8 cellular contexts compared by ENCODE assay signal in genomic region chr11:31810779-31811647, GRCh38. TPM values are rescaled to one million over a fixed set of nuclear protein-coding genes. Genes with fewer than 3 reads are reported as not detected.
A peak's percentile ranks its signal among the peaks of the same experiment; 100 is the strongest.
DNase-seq lines count a peak whose midpoint lies in the region; ATAC-seq and TF ChIP-seq lines count a peak whose summit lies in the region.

Gene PAX6 (minus strand): TSS chr11:31811322. CDS start chr11:31806411, 4,911 bp downstream.

- H3K4me1 Mint-ChIP-seq in activated T-cell treated with anti-CD3 and anti-CD28 coated beads, Interleukin-2, amount 50 U/mL, for 4 hours (ENCODE audit: low read depth): peaks cover 47% of the 10 kb centered on the region
- peaks cover 49% of the 10 kb centered on the region for H3K4me1 Mint-ChIP-seq in neural crest cell

- DNase-seq in BJ (ENCODE audit: low read depth) (no peak), NCI-H2196 treated with DMSO at 0.1 percent for 48 hours (lab: John Stamatoyannopoulos, UW; ENCODE audit: unreplicated experiment) (peak; percentile 92), foreskin keratinocyte (peak in 1 of 2 donors; percentile 55), neural crest cell (ENCODE audit: low read depth, low spot score) (peak; percentile 70), iPS-NIHi7 (ENCODE audit: extremely low spot score) (no peak)
- DNase-seq in activated T-cell treated with anti-CD3 and anti-CD28 coated beads, Interleukin-2, amount 50 U/mL, for 4 hours: no peak

- POLR2A ChIA-PET in BJ (lab: Charles Lee): no interaction called here

- H3K27me3 ChIP-seq in BJ (ENCODE audit: control insufficient read depth, insufficient read depth, low read length) (peaks cover 76% of the 10 kb centered on the region), foreskin keratinocyte (peaks cover 100% of the 10 kb centered on the region)

- no peaks in the 10 kb centered on the region for H3K36me3 ChIP-seq in BJ (ENCODE audit: control insufficient read depth, insufficient read depth, low read length)

- H3K4me3 Mint-ChIP-seq in activated T-cell treated with anti-CD3 and anti-CD28 coated beads, Interleukin-2, amount 50 U/mL, for 4 hours: peak within 1 kb of the TSS; percentile 81
- peak within 1 kb of the TSS; percentile 93 for H3K4me3 Mint-ChIP-seq in neural crest cell

- no peak within 1 kb of the TSS for H3K27ac ChIP-seq in foreskin keratinocyte

- CTCF ChIA-PET in BJ (lab: Yijun Ruan, JAX): interaction anchor here (1.5 to 1.6 kb wide), 2 partner anchors 10 to 12 kb away, joined by 5 read pairs; no protein-coding TSS in a partner anchor

- ATAC-seq in GM18868 (IDR thresholded peaks at IDR 0.05; ENCODE audit: unreplicated experiment) (peak; percentile 63), HG03095 (IDR thresholded peaks at IDR 0.05; ENCODE audit: unreplicated experiment) (peak; percentile 53), foreskin keratinocyte (peak; percentile 65)
- ATAC-seq in activated T-cell treated with anti-CD3 and anti-CD28 coated beads, Interleukin-2, amount 50 U/mL, for 4 hours: peak; percentile 50 to 51

- H3K4me1 ChIP-seq in foreskin keratinocyte: no peaks in the 10 kb centered on the region

- H3K9me3 Mint-ChIP-seq in activated T-cell treated with anti-CD3 and anti-CD28 coated beads, Interleukin-2, amount 50 U/mL, for 4 hours: no peaks in the 10 kb centered on the region
- H3K9me3 Mint-ChIP-seq in neural crest cell: no peaks in the 10 kb centered on the region

- no peaks in the 10 kb centered on the region for H3K36me3 Mint-ChIP-seq in activated T-cell treated with anti-CD3 and anti-CD28 coated beads, Interleukin-2, amount 50 U/mL, for 4 hours (ENCODE audit: insufficient read depth)
- peaks cover 20% of the 10 kb centered on the region for H3K36me3 Mint-ChIP-seq in neural crest cell (ENCODE audit: low read depth)

- peak within 1 kb of the TSS; percentile 21 for H3K4me3 ChIP-seq in BJ (ENCODE audit: low read depth, low read length)

- TF ChIP-seq CTCF in BJ (IDR thresholded peaks at IDR 0.05; ENCODE audit: insufficient read depth, low read depth, low read length): no peak
- TF ChIP-seq CTCF in foreskin keratinocyte (conservative IDR thresholded peaks at IDR 0.05): no peak
- TF ChIP-seq CTCF in neural crest cell (conservative IDR thresholded peaks at IDR 0.05): no peak

- peaks cover 75% of the 10 kb centered on the region for H3K27me3 Mint-ChIP-seq in activated T-cell treated with anti-CD3 and anti-CD28 coated beads, Interleukin-2, amount 50 U/mL, for 4 hours (ENCODE audit: low read depth)
- H3K27me3 Mint-ChIP-seq in neural crest cell (ENCODE audit: low read depth): peaks cover 94% of the 10 kb centered on the region

- H3K27ac Mint-ChIP-seq in neural crest cell (ENCODE audit: unreplicated experiment): peak within 1 kb of the TSS; percentile 87

RNA-seq across cellular contexts. Expression of gene PAX6, which starts in this region (rescaled TPM):
- polyA plus RNA-seq in BJ (2011; rRNA removed) (not detected in 2 replicates), foreskin keratinocyte (0.06 TPM in 1 of 2 replicates, not detected in the other)
- polyA minus RNA-seq in BJ (2011; rRNA and poly(A)+ RNA removed): 0.05 TPM in 1 of 2 replicates, not detected in the other
- not detected for total RNA-seq in activated T-cell treated with anti-CD3 and anti-CD28 coated beads, Interleukin-2, amount 50 U/mL, for 4 hours
- total RNA-seq in foreskin keratinocyte (not detected in 2 replicates), neural crest cell (83.7 and 86.7 TPM in 2 replicates)

Comparison
In these comparisons a context has a peak if more than half of its experiments do, and no peak if none do; other contexts are left out.
1. RNA of gene PAX6 (total RNA-seq): 83.7 to 86.7 TPM in neural crest cell; not detected in activated T-cell treated with anti-CD3 and anti-CD28 coated beads, Interleukin-2, amount 50 U/mL, for 4 hours and not detected in foreskin keratinocyte; every median in the first group is over 10 times any median in the second.
2. Peak in ATAC-seq in activated T-cell treated with anti-CD3 and anti-CD28 coated beads, Interleukin-2, amount 50 U/mL, for 4 hours; RNA of the gene not detected or under 1 TPM.
3. Peak in ATAC-seq in foreskin keratinocyte; RNA of the gene not detected or under 1 TPM.
4. DNase-seq: peak in NCI-H2196 treated with DMSO at 0.1 percent for 48 hours (single experiment) and neural crest cell (single experiment); none in BJ (single experiment), activated T-cell treated with anti-CD3 and anti-CD28 coated beads, Interleukin-2, amount 50 U/mL, for 4 hours (single experiment) and iPS-NIHi7 (single experiment).
5. Peak in every context shown above with its lines, with median percentiles within 50 percentile points of each other: ATAC-seq.